ENCODE assay signal across 9 cellular contexts in the genomic region with DNA sequence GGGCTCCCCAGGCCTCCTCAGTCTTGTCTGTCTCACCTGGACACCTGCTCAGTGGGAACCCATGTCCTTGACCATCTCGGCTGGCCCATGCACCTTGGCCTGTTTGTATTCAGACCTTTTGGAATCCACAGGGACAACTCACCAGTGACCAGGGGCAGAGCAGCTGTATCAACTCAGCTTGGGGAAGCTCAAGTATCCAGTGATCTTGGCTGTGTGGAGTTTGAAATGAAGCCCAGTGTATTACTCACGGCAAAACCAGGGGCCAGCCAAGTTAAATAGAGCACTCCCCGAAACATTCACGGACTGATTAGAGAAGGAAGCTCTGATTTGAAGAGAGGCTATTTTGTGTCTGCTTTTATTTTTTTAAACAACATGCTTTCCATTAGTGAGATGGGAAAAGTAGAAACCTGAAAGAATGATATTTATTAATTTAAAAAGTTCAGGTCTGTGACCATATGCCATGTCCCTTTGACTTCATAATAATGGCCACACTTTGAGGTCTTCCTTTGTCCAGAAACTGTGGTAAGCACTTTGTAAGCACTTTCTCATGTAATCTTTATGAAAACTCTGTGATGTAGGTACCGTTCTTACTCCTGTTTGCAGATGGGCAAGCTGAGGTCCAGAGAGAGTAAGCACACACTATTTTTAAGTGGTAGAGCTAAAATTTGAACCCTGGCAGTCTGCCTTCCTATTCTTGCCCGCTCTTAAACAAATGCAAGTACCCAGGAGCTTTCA.
DNase-seq lines count a peak whose midpoint lies in the region; ATAC-seq and TF ChIP-seq lines count a peak whose summit lies in the region.
"Had no signal": no experiment of that assay in that cellular context is flagged by ENCODE, and none has a peak within 500 bp of the region (broad histone marks: within the 10 kb centered on the region; RNA-seq: fewer than 3 reads in every experiment).

No MANE protein-coding gene starts in this region.

- peak; percentile 68 for ATAC-seq in body of pancreas

- peaks cover 0 to 4% (median 0%) of the 10 kb centered on the region in 3 donors for H3K9me3 ChIP-seq in body of pancreas
- no peaks in the 10 kb centered on the region for H3K9me3 ChIP-seq in BE2C

- TF ChIP-seq POLR2A in body of pancreas (IDR thresholded peaks at IDR 0.05), result no peak

- H3K27me3 ChIP-seq in body of pancreas (no peaks in the 10 kb centered on the region), BE2C (no peaks in the 10 kb centered on the region)

- 39 to 48% methylated on average over 6 of the region's 6 CpGs for WGBS in body of pancreas, 2 donors

- DNase-seq in HCEC 1CT (peak; percentile 93), body of pancreas (peak; percentile 15 to 58 (median 30)), iris pigment epithelial cell (ENCODE audit: low read depth) (peak; percentile 98), smooth muscle cell of the brain vasculature (ENCODE audit: low read depth, low spot score) (peak; percentile 93), BE2C (no peak), OCI-M1 (lab: John Stamatoyannopoulos, UW) (no peak), NCI-H774 (lab: John Stamatoyannopoulos, UW) (no peak)
- DNase-seq in activated T-cell treated with anti-CD3 and anti-CD28 coated beads, Interleukin-2, amount 50 U/mL, for 48 hours, result no peak
- DNase-seq: NCI-H1436 had no signal

- TF ChIP-seq CTCF in body of pancreas (IDR thresholded peaks at IDR 0.05) (no peak), BE2C (IDR thresholded peaks at IDR 0.05; ENCODE audit: low read depth, low read length) (no peak)

- H3K36me3 ChIP-seq in body of pancreas (replicated peaks in 1 of 2; ENCODE audit: insufficient read depth in 1 of 2, low read depth in 2 of 2), result no peaks in the 10 kb centered on the region
- H3K36me3 ChIP-seq in BE2C, result no peaks in the 10 kb centered on the region

- no peak overlapping the region for H3K27ac ChIP-seq in body of pancreas

- no peaks in the 10 kb centered on the region for H3K4me1 ChIP-seq in body of pancreas
- H3K4me1 ChIP-seq in BE2C, result no peaks in the 10 kb centered on the region

- no peak overlapping the region for H3K4me3 ChIP-seq in body of pancreas
- H3K4me3 ChIP-seq in BE2C (ENCODE audit: low read depth, low read length), result no peak overlapping the region

- intact Hi-C loops in body of pancreas (cut with DNase I), result no loop called here

Comparison
In these comparisons a context has a peak if more than half of its experiments do, and no peak if none do; other contexts are left out.
1. DNase-seq: peak in HCEC 1CT (single experiment), body of pancreas (4 of 4), iris pigment epithelial cell (single experiment) and smooth muscle cell of the brain vasculature (single experiment); none in BE2C (single experiment), activated T-cell treated with anti-CD3 and anti-CD28 coated beads, Interleukin-2, amount 50 U/mL, for 48 hours (0 of 2), OCI-M1 (single experiment) and NCI-H774 (single experiment).